Comparison of ENCODE assay signal across 12 cellular contexts in genomic region chr11:119155733-119156492, GRCh38. TPM values are rescaled to one million over a fixed set of nuclear protein-coding genes. Genes with fewer than 3 reads are reported as not detected.
DNase-seq lines count a peak whose midpoint lies in the region; ATAC-seq, FAIRE-seq and TF ChIP-seq lines count a peak whose summit lies in the region.
"Had no signal": no experiment of that assay in that cellular context is flagged by ENCODE, and none has a peak within 500 bp of the region (broad histone marks: within the 10 kb centered on the region; RNA-seq: fewer than 3 reads in every experiment).

No MANE protein-coding gene starts in this region.

- peak in 1 of 2 experiments; percentile 42; a peak in 1 of 4 replicates for TF ChIP-seq RAD21 in K562 (CRISPR knock-in tag; conservative IDR thresholded peaks at IDR 0.05 in 1 of 2, IDR thresholded peaks at IDR 0.05 in 1 of 2)

- no peak overlapping the region for H2AFZ ChIP-seq in K562 (ENCODE audit: low read depth, low read length)

- intact Hi-C loops in K562 (cut with micrococcal nuclease) = loop anchor here (5.0 kb wide), 1 partner anchor 54 kb away; the partner anchor contains the start of gene DPAGT1

- peak; percentile 45 to 54 for ATAC-seq in activated T-cell treated with anti-CD3 and anti-CD28 coated beads, Interleukin-2, amount 50 U/mL, for 72 hours (replicated peaks in 1 of 2)
- ATAC-seq in K562 (peak; percentile 90), GM21515 (IDR thresholded peaks at IDR 0.05; ENCODE audit: unreplicated experiment) (no peak)
- ATAC-seq in stimulated activated naive B cell treated with anti-CD40 and anti-IgM and Interleukin-4, amounts not matched to agents 10 μg/mL and 1 μg/mL and 100 μg/mL, for 72 hours (replicated peaks) = peak; percentile 29 to 36

- 14% methylated on average over 8 of the region's 8 CpGs for WGBS in K562 (ENCODE audit: insufficient coverage, low coverage, missing lambda C conversion rate)

- FAIRE-seq in K562 (lab: Jason Lieb, UNC) = peak; percentile 56
- FAIRE-seq: pancreas had no signal

- H3K4me1 ChIP-seq in K562 (replicated peaks in 1 of 2; ENCODE audit: control insufficient read depth in 2 of 2, insufficient read depth in 2 of 2, low read length in 2 of 2) = peaks cover 15 to 20% of the 10 kb centered on the region in 2 experiments; a peak in 4 of 5 replicates
- H3K4me1 ChIP-seq: heart left ventricle, pancreas had no signal

- peaks cover 3 to 32% of the 10 kb centered on the region in 2 experiments; a peak in 4 of 5 replicates for H3K27me3 ChIP-seq in K562 (ENCODE audit: control insufficient read depth in 2 of 2, insufficient read depth in 2 of 2, low read length in 2 of 2)
- H3K27me3 ChIP-seq: heart left ventricle had no signal

- no peaks in the 10 kb centered on the region for H3K79me2 ChIP-seq in K562 (ENCODE audit: control insufficient read depth, insufficient read depth, low read length)

- in situ Hi-C loops in K562 (cut with MboI) = no loop called here

- no peaks in the 10 kb centered on the region for H3K36me3 ChIP-seq in K562 (ENCODE audit: control insufficient read depth, insufficient read depth, low read length)
- H3K36me3 ChIP-seq: heart left ventricle, pancreas had no signal

- H4K20me1 ChIP-seq in K562 (replicated peaks; ENCODE audit: control insufficient read depth, insufficient read depth, low read length) = no peaks in the 10 kb centered on the region

- peak; percentile 25 to 41 for DNase-seq in activated T-cell treated with anti-CD3 and anti-CD28 coated beads, Interleukin-2, amount 50 U/mL, for 72 hours
- DNase-seq in activated T-cell treated with anti-CD3 and anti-CD28 coated beads for 4 hours (no peak), MV-4-11 (lab: John Stamatoyannopoulos, UW) (peak; percentile 32), K562 (ENCODE audit: extremely low read depth in 1 of 4, low spot score in 3 of 4) (peak; percentile 70 to 75 (median 72)), osteocyte (ENCODE audit: extremely low spot score, unreplicated experiment) (no peak)
- DNase-seq in stimulated activated naive B cell treated with anti-CD40 and anti-IgM and Interleukin-4, amounts not matched to agents 10 μg/mL and 1 μg/mL and 100 μg/mL, for 72 hours = no peak
- no peak for DNase-seq in activated CD4-positive, alpha-beta T cell treated with anti-CD3 and anti-CD28 coated beads, Interleukin-2, amount 50 U/mL, for 1 hour
- DNase-seq: amygdala; heart left ventricle; pancreas; stimulated activated CD8-positive, alpha-beta memory T cell treated with anti-CD3 and anti-CD28 coated beads, Interleukin-4, amount 100 ng/mL, for 48 hours had no signal

- no peak for TF ChIP-seq POLR2A in K562 (conservative IDR thresholded peaks at IDR 0.05)

- peaks cover 22% of the 10 kb centered on the region for H3K27me3 Mint-ChIP-seq in activated T-cell treated with anti-CD3 and anti-CD28 coated beads, Interleukin-2, amount 50 U/mL, for 72 hours (ENCODE audit: low read depth)
- peaks cover 47 to 50% of the 10 kb centered on the region in 2 donors for H3K27me3 Mint-ChIP-seq in stimulated activated naive B cell treated with anti-CD40 and anti-IgM and Interleukin-4, amounts not matched to agents 10 μg/mL and 1 μg/mL and 100 μg/mL, for 72 hours
- no peaks in the 10 kb centered on the region for H3K27me3 Mint-ChIP-seq in osteocyte (ENCODE audit: unreplicated experiment)

- H3K9me3 Mint-ChIP-seq in activated T-cell treated with anti-CD3 and anti-CD28 coated beads, Interleukin-2, amount 50 U/mL, for 72 hours = no peaks in the 10 kb centered on the region
- H3K9me3 Mint-ChIP-seq in stimulated activated naive B cell treated with anti-CD40 and anti-IgM and Interleukin-4, amounts not matched to agents 10 μg/mL and 1 μg/mL and 100 μg/mL, for 72 hours = no peaks in the 10 kb centered on the region
- H3K9me3 Mint-ChIP-seq in osteocyte (ENCODE audit: unreplicated experiment) = no peaks in the 10 kb centered on the region

- no TSS peak for BruUV-seq in K562 (replicated peaks; lab: Mats Ljungman, UMichigan)

- H3K4me3 ChIP-seq in K562 = no peak overlapping the region
- H3K4me3 ChIP-seq: heart left ventricle, pancreas had no signal

- no peaks in the 10 kb centered on the region for H3K36me3 Mint-ChIP-seq in activated T-cell treated with anti-CD3 and anti-CD28 coated beads, Interleukin-2, amount 50 U/mL, for 72 hours (ENCODE audit: insufficient read depth in 2 of 2)
- H3K36me3 Mint-ChIP-seq in stimulated activated naive B cell treated with anti-CD40 and anti-IgM and Interleukin-4, amounts not matched to agents 10 μg/mL and 1 μg/mL and 100 μg/mL, for 72 hours = no peaks in the 10 kb centered on the region
- no peaks in the 10 kb centered on the region for H3K36me3 Mint-ChIP-seq in osteocyte (ENCODE audit: unreplicated experiment)

- no peak overlapping the region for H3K4me2 ChIP-seq in K562 (ENCODE audit: insufficient read depth, low read length)

- TF ChIP-seq CTCF in K562 (IDR thresholded peaks at IDR 0.05 in 2 of 3, conservative IDR thresholded peaks at IDR 0.05 in 1 of 3; ENCODE audit: insufficient read depth in 2 of 3, low read depth in 1 of 3, low read length in 3 of 3) (peak; percentile 68 to 84 (median 71)), osteocyte (IDR thresholded peaks at IDR 0.05) (no peak)

- H3K4me3 Mint-ChIP-seq in activated T-cell treated with anti-CD3 and anti-CD28 coated beads, Interleukin-2, amount 50 U/mL, for 72 hours = no peak overlapping the region
- H3K4me3 Mint-ChIP-seq in stimulated activated naive B cell treated with anti-CD40 and anti-IgM and Interleukin-4, amounts not matched to agents 10 μg/mL and 1 μg/mL and 100 μg/mL, for 72 hours = no peak overlapping the region
- H3K4me3 Mint-ChIP-seq in osteocyte (ENCODE audit: unreplicated experiment) = no peak overlapping the region

- H3K9ac ChIP-seq in K562 (ENCODE audit: insufficient read depth in 1 of 2, low read depth in 2 of 2, low read length in 2 of 2) = no peak overlapping the region

- H3K4me1 Mint-ChIP-seq in activated T-cell treated with anti-CD3 and anti-CD28 coated beads, Interleukin-2, amount 50 U/mL, for 72 hours (ENCODE audit: low read depth) = peaks cover 4% of the 10 kb centered on the region
- peaks cover 3 to 8% of the 10 kb centered on the region in 2 donors for H3K4me1 Mint-ChIP-seq in stimulated activated naive B cell treated with anti-CD40 and anti-IgM and Interleukin-4, amounts not matched to agents 10 μg/mL and 1 μg/mL and 100 μg/mL, for 72 hours
- peaks cover 4% of the 10 kb centered on the region for H3K4me1 Mint-ChIP-seq in osteocyte (ENCODE audit: unreplicated experiment)

- no peak overlapping the region for H3K27ac ChIP-seq in K562 (ENCODE audit: extremely low read depth, low read depth, low read length)
- H3K27ac ChIP-seq: heart left ventricle, pancreas had no signal

- no peaks in the 10 kb centered on the region for H3K9me1 ChIP-seq in K562 (ENCODE audit: control insufficient read depth, insufficient read depth, low read length)

- no peak for TF ChIP-seq EP300 in K562 (IDR thresholded peaks at IDR 0.05; ENCODE audit: low read length)

- CTCF ChIA-PET in K562 (lab: Yijun Ruan, JAX; ENCODE audit: low intra/inter-chr PET ratio) = no interaction called here

- POLR2A ChIA-PET in K562 (lab: Yijun Ruan, JAX) = interaction anchor here (0.6 to 1.0 kb wide), 2 partner anchors 12 to 62 kb away, joined by 3 read pairs; no protein-coding TSS in a partner anchor

- H3K27ac Mint-ChIP-seq in activated T-cell treated with anti-CD3 and anti-CD28 coated beads, Interleukin-2, amount 50 U/mL, for 72 hours = no peak overlapping the region
- H3K27ac Mint-ChIP-seq in stimulated activated naive B cell treated with anti-CD40 and anti-IgM and Interleukin-4, amounts not matched to agents 10 μg/mL and 1 μg/mL and 100 μg/mL, for 72 hours = no peak overlapping the region
- H3K27ac Mint-ChIP-seq in osteocyte (ENCODE audit: unreplicated experiment) = no peak overlapping the region

- H3K9me3 ChIP-seq in K562 (replicated peaks; ENCODE audit: control insufficient read depth, insufficient read depth, low read depth, low read length) = no peaks in the 10 kb centered on the region
- H3K9me3 ChIP-seq: heart left ventricle, pancreas had no signal

RNA-seq across cellular contexts. Expression of gene ABCG4, which starts 7.1 kb away (rescaled TPM):
- total RNA-seq in activated T-cell treated with anti-CD3 and anti-CD28 coated beads, Interleukin-2, amount 50 U/mL, for 72 hours = under 1 TPM; 0.09 to 0.24 TPM
- total RNA-seq in K562 (2011; cell fraction: chromatin; rRNA removed; ENCODE audit: low replicate concordance) = 0.37 and 1.3 TPM in 2 replicates
- total RNA-seq in K562 (2011; cell fraction: nucleolus; rRNA removed) = 0.13 and 0.50 TPM in 2 replicates
- 0.66 and 0.99 TPM in 2 replicates for total RNA-seq in K562 (2011; cell fraction: nucleoplasm; rRNA removed)
- total RNA-seq in K562 (2014; rRNA removed) = 0.09 TPM in 1 of 2 replicates, not detected in the other
- not detected in 2 replicates for total RNA-seq in K562 (2014; rRNA removed; fragmentation: Illumina TruSeq; extraction: Trizol)
- total RNA-seq in K562 (2015; rRNA removed; fragmentation: Illumina TruSeq; extraction: Trizol) = not detected in 2 replicates
- total RNA-seq in K562 (2021) = 0.11 and 0.13 TPM in 2 replicates
- 0.04 and 0.08 TPM in 2 replicates for polyA plus RNA-seq in K562 (2011; rRNA removed)
- polyA plus RNA-seq in K562 (2011; cell fraction: cytosol; rRNA removed) = 0.04 and 0.12 TPM in 2 replicates
- 0.59 and 0.63 TPM in 2 replicates for polyA plus RNA-seq in K562 (2011; cell fraction: nucleus; rRNA removed)
- polyA plus RNA-seq in K562 (2012) = 0.13 TPM in 1 of 2 replicates, not detected in the other
- 0.07 and 0.11 TPM in 2 replicates for polyA plus RNA-seq in K562 (2014; fragmentation: Illumina TruSeq; extraction: Trizol)
- not detected for polyA plus RNA-seq in K562 (2014; fragmentation: Nextera tagmentation; extraction: Ambion mirVana)
- 0.03 and 0.05 TPM in 2 replicates for polyA plus RNA-seq in K562 (2014; rRNA removed)
- polyA minus RNA-seq in K562 (2011; rRNA and poly(A)+ RNA removed) = 0.11 and 0.21 TPM in 2 replicates
- not detected in 2 replicates for polyA minus RNA-seq in K562 (2011; cell fraction: cytosol; rRNA and poly(A)+ RNA removed)
- polyA minus RNA-seq in K562 (2011; cell fraction: nucleus; rRNA and poly(A)+ RNA removed) = 0.33 and 0.54 TPM in 2 replicates
- 0.63 and 0.75 TPM in 2 replicates for total RNA-seq in osteocyte
- total RNA-seq: pancreas had no signal

RNA-seq across cellular contexts. Expression of gene NLRX1, which starts 12.6 kb away (rescaled TPM):
- total RNA-seq in activated T-cell treated with anti-CD3 and anti-CD28 coated beads, Interleukin-2, amount 50 U/mL, for 72 hours = 10 to 100 TPM; 19.3 to 26.7 TPM
- total RNA-seq in K562 (2011; cell fraction: chromatin; rRNA removed; ENCODE audit: low replicate concordance) = 0.86 and 3.6 TPM in 2 replicates
- total RNA-seq in K562 (2011; cell fraction: nucleolus; rRNA removed) = 1.8 and 3.5 TPM in 2 replicates
- 1.1 and 1.3 TPM in 2 replicates for total RNA-seq in K562 (2011; cell fraction: nucleoplasm; rRNA removed)
- total RNA-seq in K562 (2014; rRNA removed) = 1.3 and 1.4 TPM in 2 replicates
- total RNA-seq in K562 (2014; rRNA removed; fragmentation: Illumina TruSeq; extraction: Trizol) = 0.19 and 0.22 TPM in 2 replicates
- 0.34 and 0.69 TPM in 2 replicates for total RNA-seq in K562 (2015; rRNA removed; fragmentation: Illumina TruSeq; extraction: Trizol)
- 2.1 and 2.3 TPM in 2 replicates for total RNA-seq in K562 (2021)
- 0.55 and 1.4 TPM in 2 replicates for polyA plus RNA-seq in K562 (2011; rRNA removed)
- 0.81 and 4.1 TPM in 2 replicates for polyA plus RNA-seq in K562 (2011; cell fraction: cytosol; rRNA removed)
- polyA plus RNA-seq in K562 (2011; cell fraction: nucleus; rRNA removed) = 0.76 and 5.1 TPM in 2 replicates
- 1.0 and 2.3 TPM in 2 replicates for polyA plus RNA-seq in K562 (2012)
- 0.49 and 1.1 TPM in 2 replicates for polyA plus RNA-seq in K562 (2014; fragmentation: Illumina TruSeq; extraction: Trizol)
- under 1 TPM; 0.04 to 0.06 TPM for polyA plus RNA-seq in K562 (2014; fragmentation: Nextera tagmentation; extraction: Ambion mirVana)
- polyA plus RNA-seq in K562 (2014; rRNA removed) = 1.1 and 2.1 TPM in 2 replicates
- 0.27 and 1.2 TPM in 2 replicates for polyA minus RNA-seq in K562 (2011; rRNA and poly(A)+ RNA removed)
- 1.4 and 3.4 TPM in 2 replicates for polyA minus RNA-seq in K562 (2011; cell fraction: cytosol; rRNA and poly(A)+ RNA removed)
- 0.67 and 2.3 TPM in 2 replicates for polyA minus RNA-seq in K562 (2011; cell fraction: nucleus; rRNA and poly(A)+ RNA removed)
- total RNA-seq in osteocyte = 8.9 and 10.0 TPM in 2 replicates

RNA-seq across cellular contexts. Expression of gene NHERF4, which starts 29.4 kb away (rescaled TPM):
- total RNA-seq in activated T-cell treated with anti-CD3 and anti-CD28 coated beads, Interleukin-2, amount 50 U/mL, for 72 hours = 1 to 10 TPM in 1 of 2 donors, under 1 TPM in 1; 0.76 to 1.1 TPM
- not detected in 2 replicates for total RNA-seq in K562 (2011; cell fraction: chromatin; rRNA removed; ENCODE audit: low replicate concordance)
- not detected in 2 replicates for total RNA-seq in K562 (2011; cell fraction: nucleolus; rRNA removed)
- not detected in 2 replicates for total RNA-seq in K562 (2011; cell fraction: nucleoplasm; rRNA removed)
- total RNA-seq in K562 (2014; rRNA removed) (not detected in 2 replicates), K562 (2014; rRNA removed; fragmentation: Illumina TruSeq; extraction: Trizol) (not detected in 2 replicates), K562 (2015; rRNA removed; fragmentation: Illumina TruSeq; extraction: Trizol) (not detected in 2 replicates), K562 (2021) (not detected in 2 replicates), osteocyte (not detected in 2 replicates)
- polyA plus RNA-seq in K562 (2011; rRNA removed) (not detected in 2 replicates), K562 (2014; fragmentation: Illumina TruSeq; extraction: Trizol) (not detected in 2 replicates), K562 (2014; fragmentation: Nextera tagmentation; extraction: Ambion mirVana) (not detected), K562 (2014; rRNA removed) (not detected in 2 replicates)
- polyA plus RNA-seq in K562 (2011; cell fraction: cytosol; rRNA removed) = not detected in 2 replicates
- not detected in 2 replicates for polyA plus RNA-seq in K562 (2011; cell fraction: nucleus; rRNA removed)
- not detected in 2 replicates for polyA plus RNA-seq in K562 (2012)
- not detected in 2 replicates for polyA minus RNA-seq in K562 (2011; rRNA and poly(A)+ RNA removed)
- not detected in 2 replicates for polyA minus RNA-seq in K562 (2011; cell fraction: cytosol; rRNA and poly(A)+ RNA removed)
- not detected in 2 replicates for polyA minus RNA-seq in K562 (2011; cell fraction: nucleus; rRNA and poly(A)+ RNA removed)
- polyA plus RNA-seq: heart left ventricle had no signal

RNA-seq across cellular contexts. Expression of gene HINFP, which starts 34.5 kb away (rescaled TPM):
- 10 to 100 TPM; 31.9 to 34.1 TPM for total RNA-seq in activated T-cell treated with anti-CD3 and anti-CD28 coated beads, Interleukin-2, amount 50 U/mL, for 72 hours
- 110 and 177 TPM in 2 replicates for total RNA-seq in K562 (2011; cell fraction: chromatin; rRNA removed; ENCODE audit: low replicate concordance)
- total RNA-seq in K562 (2011; cell fraction: nucleolus; rRNA removed) = 95.9 and 97.1 TPM in 2 replicates
- 112 and 129 TPM in 2 replicates for total RNA-seq in K562 (2011; cell fraction: nucleoplasm; rRNA removed)
- total RNA-seq in K562 (2014; rRNA removed) (15.1 and 17.0 TPM in 2 replicates), K562 (2014; rRNA removed; fragmentation: Illumina TruSeq; extraction: Trizol) (14.5 and 15.8 TPM in 2 replicates), K562 (2015; rRNA removed; fragmentation: Illumina TruSeq; extraction: Trizol) (13.8 and 13.9 TPM in 2 replicates), K562 (2021) (23.5 and 24.6 TPM in 2 replicates), osteocyte (26.1 and 27.6 TPM in 2 replicates)
- polyA plus RNA-seq in K562 (2011; rRNA removed) (29.4 and 41.9 TPM in 2 replicates), K562 (2014; fragmentation: Illumina TruSeq; extraction: Trizol) (19.1 and 21.5 TPM in 2 replicates), K562 (2014; fragmentation: Nextera tagmentation; extraction: Ambion mirVana) (10 to 100 TPM; 22.5 to 34.1 TPM), K562 (2014; rRNA removed) (24.0 and 30.5 TPM in 2 replicates)
- polyA plus RNA-seq in K562 (2011; cell fraction: cytosol; rRNA removed) = 33.8 and 41.0 TPM in 2 replicates
- 89.9 and 99.2 TPM in 2 replicates for polyA plus RNA-seq in K562 (2011; cell fraction: nucleus; rRNA removed)
- 15.5 and 24.5 TPM in 2 replicates for polyA plus RNA-seq in K562 (2012)
- polyA minus RNA-seq in K562 (2011; rRNA and poly(A)+ RNA removed) = 32.2 and 33.0 TPM in 2 replicates
- 8.2 and 17.7 TPM in 2 replicates for polyA minus RNA-seq in K562 (2011; cell fraction: cytosol; rRNA and poly(A)+ RNA removed)
- 28.0 and 41.1 TPM in 2 replicates for polyA minus RNA-seq in K562 (2011; cell fraction: nucleus; rRNA and poly(A)+ RNA removed)

RNA-seq across cellular contexts. Expression of gene C2CD2L, which starts 48.8 kb away (rescaled TPM):
- total RNA-seq in activated T-cell treated with anti-CD3 and anti-CD28 coated beads, Interleukin-2, amount 50 U/mL, for 72 hours = 10 to 100 TPM; 21.0 to 21.1 TPM
- 55.3 and 136 TPM in 2 replicates for total RNA-seq in K562 (2011; cell fraction: chromatin; rRNA removed; ENCODE audit: low replicate concordance)
- total RNA-seq in K562 (2011; cell fraction: nucleolus; rRNA removed) = 108 and 111 TPM in 2 replicates
- 77.1 and 102 TPM in 2 replicates for total RNA-seq in K562 (2011; cell fraction: nucleoplasm; rRNA removed)
- 16.9 and 23.8 TPM in 2 replicates for total RNA-seq in K562 (2014; rRNA removed)
- total RNA-seq in K562 (2014; rRNA removed; fragmentation: Illumina TruSeq; extraction: Trizol) = 6.9 and 11.8 TPM in 2 replicates
- 14.8 and 15.6 TPM in 2 replicates for total RNA-seq in K562 (2015; rRNA removed; fragmentation: Illumina TruSeq; extraction: Trizol)
- 34.1 and 41.2 TPM in 2 replicates for total RNA-seq in K562 (2021)
- polyA plus RNA-seq in K562 (2011; rRNA removed) = 10.8 and 19.6 TPM in 2 replicates
- polyA plus RNA-seq in K562 (2011; cell fraction: cytosol; rRNA removed) = 13.0 and 21.3 TPM in 2 replicates
- polyA plus RNA-seq in K562 (2011; cell fraction: nucleus; rRNA removed) = 40.4 and 77.6 TPM in 2 replicates
- 20.0 and 49.0 TPM in 2 replicates for polyA plus RNA-seq in K562 (2012)
- 29.7 and 34.7 TPM in 2 replicates for polyA plus RNA-seq in K562 (2014; fragmentation: Illumina TruSeq; extraction: Trizol)
- 1 to 10 TPM in 1 of 2 experiments, under 1 TPM in 1; 0.66 to 1.0 TPM for polyA plus RNA-seq in K562 (2014; fragmentation: Nextera tagmentation; extraction: Ambion mirVana)
- polyA plus RNA-seq in K562 (2014; rRNA removed) = 22.4 and 25.7 TPM in 2 replicates
- 14.8 and 15.7 TPM in 2 replicates for polyA minus RNA-seq in K562 (2011; rRNA and poly(A)+ RNA removed)
- 14.0 and 18.9 TPM in 2 replicates for polyA minus RNA-seq in K562 (2011; cell fraction: cytosol; rRNA and poly(A)+ RNA removed)
- 42.3 and 43.5 TPM in 2 replicates for polyA minus RNA-seq in K562 (2011; cell fraction: nucleus; rRNA and poly(A)+ RNA removed)
- total RNA-seq in osteocyte = 10.9 and 11.7 TPM in 2 replicates

Comparison
In these comparisons a context has a peak if more than half of its experiments do, and no peak if none do; other contexts are left out.
1. DNase-seq: peak in activated T-cell treated with anti-CD3 and anti-CD28 coated beads, Interleukin-2, amount 50 U/mL, for 72 hours (2 of 2), MV-4-11 (single experiment) and K562 (4 of 4); none in activated T-cell treated with anti-CD3 and anti-CD28 coated beads for 4 hours (single experiment), stimulated activated naive B cell treated with anti-CD40 and anti-IgM and Interleukin-4, amounts not matched to agents 10 μg/mL and 1 μg/mL and 100 μg/mL, for 72 hours (single experiment), osteocyte (single experiment) and activated CD4-positive, alpha-beta T cell treated with anti-CD3 and anti-CD28 coated beads, Interleukin-2, amount 50 U/mL, for 1 hour (single experiment).